7 cellular contexts compared by ENCODE assay signal in the genomic region with DNA sequence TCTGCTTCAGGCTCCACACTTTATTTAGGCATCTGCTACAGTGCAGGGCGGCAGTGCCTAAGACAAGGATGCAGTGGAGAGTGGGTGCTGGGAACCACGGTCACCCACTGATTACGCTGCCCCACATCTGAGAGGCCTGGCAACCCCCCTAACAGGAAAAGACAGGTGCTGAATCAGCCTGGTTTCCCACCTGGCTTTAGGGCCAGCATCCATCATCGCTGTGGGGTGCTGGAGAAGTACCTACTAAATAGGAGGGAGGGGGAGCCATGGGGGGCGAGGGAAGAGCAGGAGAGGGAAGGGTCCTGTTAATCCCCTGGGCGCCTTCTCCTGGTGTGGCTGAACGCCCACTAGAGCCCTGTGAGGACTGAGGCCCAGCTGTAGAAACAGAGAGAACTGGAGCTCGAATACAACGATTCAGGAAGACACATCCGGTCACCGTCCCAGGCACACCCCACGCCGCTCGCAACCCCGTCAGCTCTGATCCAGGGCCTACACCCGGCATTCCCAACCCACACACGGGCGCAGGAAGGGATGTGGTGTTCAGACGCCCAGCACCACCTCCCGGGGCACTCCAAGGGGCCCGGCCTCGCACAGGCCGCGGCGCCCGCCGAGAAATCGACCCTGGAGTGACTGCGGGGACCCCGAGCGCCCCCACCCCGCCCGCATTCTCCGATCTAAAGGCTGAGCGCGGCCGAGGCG. TPM values are rescaled to one million over a fixed set of nuclear protein-coding genes. Genes with fewer than 3 reads are reported as not detected.
DNase-seq lines count a peak whose midpoint lies in the region; ATAC-seq and TF ChIP-seq lines count a peak whose summit lies in the region.

No MANE protein-coding gene starts in this region.

- DNase-seq in HCEC 1CT (peak; percentile 51), MG63 (peak; percentile 69), endodermal cell (peak; percentile 78), mucosa of gallbladder (ENCODE audit: low spot score) (peak; percentile 33)
- DNase-seq in activated CD4-positive, alpha-beta T cell treated with anti-CD3 and anti-CD28 coated beads, Interleukin-2, amount 10 ng/mL, durations not matched to agents 24 days and 14 days, result peak; percentile 79

- ATAC-seq in GM18498 (IDR thresholded peaks at IDR 0.05; ENCODE audit: unreplicated experiment), result peak; percentile 28

- TF ChIP-seq CTCF in endodermal cell (conservative IDR thresholded peaks at IDR 0.05), result no peak

- H3K4me3 Mint-ChIP-seq in activated CD4-positive, alpha-beta T cell treated with anti-CD3 and anti-CD28 coated beads, Interleukin-2, amount 10 ng/mL, durations not matched to agents 24 days and 14 days, result peak overlapping the region; percentile 87
- H3K4me3 Mint-ChIP-seq in endodermal cell, result peak overlapping the region; percentile 80
- peak overlapping the region; percentile 85 for H3K4me3 Mint-ChIP-seq in stimulated activated naive CD8-positive, alpha-beta T cell treated with anti-CD3 and anti-CD28 coated beads, Interleukin-15, Interleukin-2, amounts not matched to agents 100 ng/mL and 50 ng/mL, for 24 hours

- peak overlapping the region; percentile 93 for H3K27ac Mint-ChIP-seq in activated CD4-positive, alpha-beta T cell treated with anti-CD3 and anti-CD28 coated beads, Interleukin-2, amount 10 ng/mL, durations not matched to agents 24 days and 14 days
- H3K27ac Mint-ChIP-seq in endodermal cell, result peak overlapping the region; percentile 91
- H3K27ac Mint-ChIP-seq in stimulated activated naive CD8-positive, alpha-beta T cell treated with anti-CD3 and anti-CD28 coated beads, Interleukin-15, Interleukin-2, amounts not matched to agents 100 ng/mL and 50 ng/mL, for 24 hours, result peak overlapping the region; percentile 92

- H3K4me1 ChIP-seq in endodermal cell (ENCODE audit: control insufficient read depth, insufficient read depth, low read length), result no peaks in the 10 kb centered on the region

- H3K9me3 Mint-ChIP-seq in activated CD4-positive, alpha-beta T cell treated with anti-CD3 and anti-CD28 coated beads, Interleukin-2, amount 10 ng/mL, durations not matched to agents 24 days and 14 days, result no peaks in the 10 kb centered on the region
- no peaks in the 10 kb centered on the region for H3K9me3 Mint-ChIP-seq in endodermal cell
- no peaks in the 10 kb centered on the region for H3K9me3 Mint-ChIP-seq in stimulated activated naive CD8-positive, alpha-beta T cell treated with anti-CD3 and anti-CD28 coated beads, Interleukin-15, Interleukin-2, amounts not matched to agents 100 ng/mL and 50 ng/mL, for 24 hours

- no peaks in the 10 kb centered on the region for H3K27me3 ChIP-seq in MG63
- H3K27me3 ChIP-seq in endodermal cell (ENCODE audit: control insufficient read depth, insufficient read depth, low read length, poor library complexity, severe bottlenecking), result no peaks in the 10 kb centered on the region

- peaks cover 37% of the 10 kb centered on the region for H3K36me3 Mint-ChIP-seq in activated CD4-positive, alpha-beta T cell treated with anti-CD3 and anti-CD28 coated beads, Interleukin-2, amount 10 ng/mL, durations not matched to agents 24 days and 14 days (ENCODE audit: low read depth)
- H3K36me3 Mint-ChIP-seq in endodermal cell (ENCODE audit: low read depth), result peaks cover 37% of the 10 kb centered on the region
- peaks cover 37% of the 10 kb centered on the region for H3K36me3 Mint-ChIP-seq in stimulated activated naive CD8-positive, alpha-beta T cell treated with anti-CD3 and anti-CD28 coated beads, Interleukin-15, Interleukin-2, amounts not matched to agents 100 ng/mL and 50 ng/mL, for 24 hours (ENCODE audit: low read depth)

- H3K4me3 ChIP-seq in MG63 (peak overlapping the region; percentile 68), endodermal cell (ENCODE audit: low read length) (peak overlapping the region; percentile 83)

- H3K9ac ChIP-seq in endodermal cell (ENCODE audit: extremely low read depth, low read length, poor library complexity, severe bottlenecking), result peak overlapping the region; percentile 67

- H3K36me3 ChIP-seq in MG63 (peaks cover 28% of the 10 kb centered on the region), endodermal cell (ENCODE audit: control insufficient read depth, insufficient read depth, low read length) (peaks cover 33% of the 10 kb centered on the region)

- WGBS in endodermal cell (ENCODE audit: insufficient coverage in 1 of 2, insufficient read length in 1 of 2), 2 experiments, result 12 to 21% methylated on average over 14 to 38 of the region's 38 CpGs

- H3K9me3 ChIP-seq in MG63, result no peaks in the 10 kb centered on the region
- no peaks in the 10 kb centered on the region for H3K9me3 ChIP-seq in endodermal cell (ENCODE audit: control insufficient read depth, low read length)

- H3K27me3 Mint-ChIP-seq in activated CD4-positive, alpha-beta T cell treated with anti-CD3 and anti-CD28 coated beads, Interleukin-2, amount 10 ng/mL, durations not matched to agents 24 days and 14 days, result peaks cover 4% of the 10 kb centered on the region
- no peaks in the 10 kb centered on the region for H3K27me3 Mint-ChIP-seq in endodermal cell (ENCODE audit: insufficient read depth)
- H3K27me3 Mint-ChIP-seq in stimulated activated naive CD8-positive, alpha-beta T cell treated with anti-CD3 and anti-CD28 coated beads, Interleukin-15, Interleukin-2, amounts not matched to agents 100 ng/mL and 50 ng/mL, for 24 hours, result no peaks in the 10 kb centered on the region

- intact Hi-C loops in activated CD4-positive, alpha-beta T cell treated with anti-CD3 and anti-CD28 coated beads, Interleukin-2, amount 10 ng/mL, durations not matched to agents 24 days and 14 days (cut with micrococcal nuclease), result loop anchor here (1.0 to 5.0 kb wide), 4 partner anchors 61 to 588 kb away; partner anchors contain the start of gene ING2

- peak overlapping the region; percentile 68 for H3K27ac ChIP-seq in endodermal cell (ENCODE audit: low read depth, low read length)

- peaks cover 48% of the 10 kb centered on the region for H3K4me1 Mint-ChIP-seq in activated CD4-positive, alpha-beta T cell treated with anti-CD3 and anti-CD28 coated beads, Interleukin-2, amount 10 ng/mL, durations not matched to agents 24 days and 14 days
- H3K4me1 Mint-ChIP-seq in endodermal cell, result peaks cover 22% of the 10 kb centered on the region
- H3K4me1 Mint-ChIP-seq in stimulated activated naive CD8-positive, alpha-beta T cell treated with anti-CD3 and anti-CD28 coated beads, Interleukin-15, Interleukin-2, amounts not matched to agents 100 ng/mL and 50 ng/mL, for 24 hours (ENCODE audit: low read depth), result peaks cover 67% of the 10 kb centered on the region

RNA-seq across cellular contexts. Expression of gene DCTD, which starts 0.6 kb away (rescaled TPM):
- 119 and 137 TPM in 2 replicates for total RNA-seq in MG63 (2014; rRNA removed; shearing (Covaris generic); ENCODE audit: low replicate concordance)
- total RNA-seq in activated CD4-positive, alpha-beta T cell treated with anti-CD3 and anti-CD28 coated beads, Interleukin-2, amount 10 ng/mL, durations not matched to agents 24 days and 14 days, result 125 and 129 TPM in 2 replicates
- total RNA-seq in endodermal cell, result 100 to 1,000 TPM; 104 to 111 TPM
- polyA plus RNA-seq in endodermal cell (2013, experiment 1 of 2), result 80.2 TPM
- 68.5 TPM for polyA plus RNA-seq in endodermal cell (2013, experiment 2 of 2)
- 141 TPM for total RNA-seq in mucosa of gallbladder

Comparison
In these comparisons a context has a peak if more than half of its experiments do, and no peak if none do; other contexts are left out.
1. Peak in every context shown above with its lines: DNase-seq, ATAC-seq, H3K4me3 ChIP-seq and H3K27ac ChIP-seq.